11 cellular contexts compared by ENCODE assay signal in genomic region chr19:17765069-17765618, GRCh38. TPM values are rescaled to one million over a fixed set of nuclear protein-coding genes. Genes with fewer than 3 reads are reported as not detected.
DNase-seq lines count a peak whose midpoint lies in the region; ATAC-seq and TF ChIP-seq lines count a peak whose summit lies in the region.
"Had no signal": no experiment of that assay in that cellular context is flagged by ENCODE, and none has a peak within 500 bp of the region (broad histone marks: within the 10 kb centered on the region; RNA-seq: fewer than 3 reads in every experiment).

No MANE protein-coding gene starts in this region.

- H3K4me3 ChIP-seq in osteoblast (ENCODE audit: insufficient read depth, low read length) (no peak overlapping the region), foreskin fibroblast (ENCODE audit: low read depth in 1 of 2, low read length in 2 of 2) (no peak overlapping the region), MM.1S (ENCODE audit: low read length) (no peak overlapping the region)

- H3F3A ChIP-seq in MM.1S (ENCODE audit: insufficient read depth, low read length): no peaks in the 10 kb centered on the region

- no peaks in the 10 kb centered on the region for H3K9me3 ChIP-seq in osteoblast (ENCODE audit: low read depth, low read length)
- H3K9me3 ChIP-seq in MM.1S (replicated peaks; ENCODE audit: insufficient read depth, low read length): no peaks in the 10 kb centered on the region

- H3K27me3 ChIP-seq in osteoblast (ENCODE audit: insufficient read depth, low read length): no peaks in the 10 kb centered on the region
- no peaks in the 10 kb centered on the region for H3K27me3 ChIP-seq in MM.1S (replicated peaks; ENCODE audit: insufficient read depth, low read length)

- H3K4me1 ChIP-seq in osteoblast (ENCODE audit: insufficient read depth, low read length): peaks cover 6% of the 10 kb centered on the region
- no peaks in the 10 kb centered on the region for H3K4me1 ChIP-seq in MM.1S (ENCODE audit: low read length)

- ATAC-seq in esophagus mucosa: peak; percentile 86

- H4K20me1 ChIP-seq in osteoblast (ENCODE audit: insufficient read depth, low read length) (no peaks in the 10 kb centered on the region), MM.1S (ENCODE audit: insufficient read depth, low read length) (no peaks in the 10 kb centered on the region)

- no peaks in the 10 kb centered on the region for H3K9me2 ChIP-seq in MM.1S (replicated peaks; ENCODE audit: insufficient read depth, low read length)

- peak; percentile 74 for DNase-seq in GF-D8 (lab: John Stamatoyannopoulos, UW)
- DNase-seq in osteoblast (ENCODE audit: insufficient read length, low spot score, missing footprints): peak; percentile 70
- no peak for DNase-seq in GM03348 (ENCODE audit: low spot score)
- no peak for DNase-seq in foreskin fibroblast
- no peak for DNase-seq in MM.1S
- no peak for DNase-seq in NCI-H1048 (lab: John Stamatoyannopoulos, UW)
- DNase-seq: foreskin melanocyte, NCI-H2081, occipital lobe had no signal

- H3K27ac ChIP-seq in osteoblast (ENCODE audit: low read depth, low read length) (no peak overlapping the region), MM.1S (ENCODE audit: low read length) (no peak overlapping the region)

- H2AFZ ChIP-seq in osteoblast (ENCODE audit: low read length) (no peak overlapping the region), MM.1S (ENCODE audit: low read length) (no peak overlapping the region)

- H3K79me2 ChIP-seq in osteoblast (ENCODE audit: insufficient read depth, low read length): no peaks in the 10 kb centered on the region
- H3K79me2 ChIP-seq in MM.1S (ENCODE audit: low read length): no peaks in the 10 kb centered on the region

- H3K4me2 ChIP-seq in osteoblast (ENCODE audit: insufficient read depth, low read length): no peak overlapping the region
- no peak overlapping the region for H3K4me2 ChIP-seq in MM.1S (ENCODE audit: low read depth, low read length)

- TF ChIP-seq CTCF in osteoblast (IDR thresholded peaks at IDR 0.05; ENCODE audit: extremely low read depth, low read depth, low read length) (no peak), foreskin fibroblast (IDR thresholded peaks at IDR 0.05; ENCODE audit: low read depth, low read length) (no peak), MM.1S (IDR thresholded peaks at IDR 0.05; ENCODE audit: low read length) (no peak)

- H3K9ac ChIP-seq in MM.1S (ENCODE audit: low read length): no peak overlapping the region

- H3K36me3 ChIP-seq in osteoblast (ENCODE audit: insufficient read depth, low read length): no peaks in the 10 kb centered on the region
- no peaks in the 10 kb centered on the region for H3K36me3 ChIP-seq in MM.1S (replicated peaks; ENCODE audit: insufficient read depth, low read length)

TF ChIP-seq in PFSK-1, 5 proteins besides CTCF, POLR2A, EP300 and RAD21:
- TF ChIP-seq SIN3A (IDR thresholded peaks at IDR 0.05; ENCODE audit: borderline replicate concordance, insufficient read depth, low read length) (peak; percentile 91; the same call in 1 of the 2 replicates), POLR2AphosphoS5 (IDR thresholded peaks at IDR 0.05; ENCODE audit: low read depth, low read length) (no peak), FOXP2 (optimal IDR thresholded peaks at IDR 0.05; ENCODE audit: borderline replicate concordance, extremely low read depth, extremely low read length, insufficient read depth) (peak; percentile 96)

RNA-seq across cellular contexts. Expression of gene FCHO1, which starts 13.9 kb away (rescaled TPM):
- 12.8 TPM for polyA plus RNA-seq in PFSK-1 (2012; ENCODE audit: insufficient read length, low read depth)
- total RNA-seq in esophagus mucosa (0.76 TPM), osteoblast (0.72 TPM in 1 of 2 replicates, not detected in the other)

RNA-seq across cellular contexts. Expression of gene B3GNT3, which starts 29.8 kb away (rescaled TPM):
- 1.4 TPM for polyA plus RNA-seq in PFSK-1 (2012; ENCODE audit: insufficient read length, low read depth)
- total RNA-seq in esophagus mucosa (19.4 TPM), osteoblast (not detected in 2 replicates)
- total RNA-seq: occipital lobe had no signal

RNA-seq across cellular contexts. Expression of gene MAP1S, which starts 45.9 kb away (rescaled TPM):
- polyA plus RNA-seq in PFSK-1 (2012; ENCODE audit: insufficient read length, low read depth): 1,336 TPM
- total RNA-seq in esophagus mucosa (16.9 TPM), osteoblast (15.2 and 16.5 TPM in 2 replicates)

RNA-seq across cellular contexts. Expression of gene INSL3, which starts 56.2 kb away (rescaled TPM):
- 2.6 TPM for polyA plus RNA-seq in PFSK-1 (2012; ENCODE audit: insufficient read length, low read depth)
- total RNA-seq in esophagus mucosa (not detected), osteoblast (not detected in 2 replicates)
- total RNA-seq: occipital lobe had no signal

Comparison
In these comparisons a context has a peak if more than half of its experiments do, and no peak if none do; other contexts are left out.
1. DNase-seq: peak in GF-D8 (single experiment) and osteoblast (single experiment); none in GM03348 (single experiment), foreskin fibroblast (0 of 2), MM.1S (single experiment) and NCI-H1048 (single experiment).
2. RNA of gene B3GNT3, which starts 29.8 kb away (total RNA-seq): 19.4 TPM in esophagus mucosa (single experiment); not detected in osteoblast; every median in the first group is over 10 times any median in the second.